In the genomic region with DNA sequence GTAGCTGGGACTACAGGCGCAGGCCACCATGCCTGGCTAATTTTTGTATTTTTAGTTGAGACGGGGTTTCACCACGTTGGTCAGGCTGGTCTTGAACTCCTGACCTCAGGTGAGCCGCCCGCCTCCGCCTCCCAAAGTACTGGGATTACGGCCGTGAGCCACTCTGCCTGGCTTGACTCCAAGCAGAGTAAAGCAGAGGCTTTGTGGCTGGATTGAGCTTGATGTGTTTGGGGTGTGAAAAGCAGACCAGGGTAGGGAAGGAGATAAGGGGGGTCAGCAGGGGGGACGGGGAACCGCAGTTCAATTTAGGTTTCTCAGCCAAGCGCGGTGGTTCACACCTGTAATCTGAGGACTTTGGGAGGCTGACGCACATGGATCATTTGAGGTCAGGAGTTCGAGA, we compare ENCODE assay signal across 9 cellular contexts. TPM values are rescaled to one million over a fixed set of nuclear protein-coding genes. Genes with fewer than 3 reads are reported as not detected.
"Had no signal": no experiment of that assay in that cellular context is flagged by ENCODE, and none has a peak within 500 bp of the region (broad histone marks: within the 10 kb centered on the region; RNA-seq: fewer than 3 reads in every experiment).

No MANE protein-coding gene starts in this region.

- ATAC-seq: GM23338 had no signal

- H3K4me2 ChIP-seq: GM23338 had no signal

- H3K4me3 ChIP-seq: GM23338 had no signal

- DNase-seq: H9, HCEC 1CT had no signal

- H3K27ac ChIP-seq: HL-60 had no signal

- FAIRE-seq: H1, H54, HepG2 had no signal

RNA-seq across cellular contexts. Expression of gene ACER1, which starts 23.8 kb away (rescaled TPM):
- total RNA-seq: GM23338, H1, H9, HepG2, HT1080 had no signal
- polyA plus RNA-seq: GM23338, HepG2, IgD-negative memory B cell had no signal
